8 cellular contexts compared by ENCODE assay signal in genomic region chr4:113761682-113762060, GRCh38. TPM values are rescaled to one million over a fixed set of nuclear protein-coding genes. Genes with fewer than 3 reads are reported as not detected.
A peak's percentile ranks its signal among the peaks of the same experiment; 100 is the strongest.
DNase-seq lines count a peak whose midpoint lies in the region; ATAC-seq, FAIRE-seq and TF ChIP-seq lines count a peak whose summit lies in the region.

TSS of gene CAMK2D (minus strand) at chr4:113761738. CDS start at chr4:113761068, 670 bp downstream.

- no peaks in the 10 kb centered on the region; the same call in 1 of the 2 replicates for H3K79me2 ChIP-seq in GM23338 (replicated peaks; ENCODE audit: insufficient read depth)

- no CpG with 5 or more reads among the region's 30 CpGs for WGBS in neuronal stem cell (ENCODE audit: extremely low coverage in 2 of 2, insufficient read length in 2 of 2, insufficient replicate concordance in 1 of 2), 2 donors

- no peaks in the 10 kb centered on the region for H3F3A ChIP-seq in GM23338 (replicated peaks; ENCODE audit: low read depth)

- peaks cover 8% of the 10 kb centered on the region for H3K79me1 ChIP-seq in neuronal stem cell (ENCODE audit: low read depth, low read length)

- H2AK5ac ChIP-seq in neuronal stem cell (ENCODE audit: low read depth, low read length) = peak within 1 kb of the TSS; percentile 92

- peak within 1 kb of the TSS; percentile 98 for H3K18ac ChIP-seq in neuronal stem cell (ENCODE audit: low read length)

- H3K4me3 Mint-ChIP-seq in GM23338 = peak within 1 kb of the TSS; percentile 82
- H3K4me3 Mint-ChIP-seq in activated naive CD4-positive, alpha-beta T cell treated with anti-CD3 and anti-CD28 coated beads for 36 hours = peak within 1 kb of the TSS; percentile 95

- H3K9ac ChIP-seq in neuronal stem cell (ENCODE audit: low read depth, low read length, poor library complexity) = peak within 1 kb of the TSS; percentile 93

- peak within 1 kb of the TSS; percentile 84 for H3K4ac ChIP-seq in neuronal stem cell (ENCODE audit: low read length)

- H3K4me1 ChIP-seq in GM23338 (ENCODE audit: insufficient read depth) (peaks cover 35% of the 10 kb centered on the region), neuronal stem cell (ENCODE audit: control insufficient read depth in 2 of 2, insufficient read depth in 1 of 2, low read depth in 1 of 2, low read length in 2 of 2) (peaks cover 0 to 14% of the 10 kb centered on the region in 2 donors)

- H3K27ac ChIP-seq in GM23338 (ENCODE audit: low read depth) (peak within 1 kb of the TSS; percentile 91), neuronal stem cell (replicated peaks; ENCODE audit: low read length) (peak within 1 kb of the TSS; percentile 98)

- CTCF ChIA-PET in activated naive CD4-positive, alpha-beta T cell treated with anti-CD3 and anti-CD28 coated beads for 36 hours (lab: Charles Lee) = no interaction called here

- peak within 1 kb of the TSS; percentile 61 for H2BK120ac ChIP-seq in neuronal stem cell (ENCODE audit: low read depth, low read length)

- H3K23ac ChIP-seq in neuronal stem cell (ENCODE audit: low read depth, low read length, poor library complexity) = peak within 1 kb of the TSS; percentile 91

- intact Hi-C loops in activated naive CD4-positive, alpha-beta T cell treated with anti-CD3 and anti-CD28 coated beads for 36 hours (cut with micrococcal nuclease) = loop anchor here (1.0 to 10.0 kb wide), 22 partner anchors 31 to 1477 kb away; partner anchors contain the start of genes LARP7 and TIFA

- peak within 1 kb of the TSS; percentile 98 for H3K27ac Mint-ChIP-seq in GM23338
- H3K27ac Mint-ChIP-seq in activated naive CD4-positive, alpha-beta T cell treated with anti-CD3 and anti-CD28 coated beads for 36 hours = peak within 1 kb of the TSS; percentile 99

- H4K20me1 ChIP-seq in GM23338 (replicated peaks; ENCODE audit: insufficient read depth) = no peaks in the 10 kb centered on the region

- no peaks in the 10 kb centered on the region for H3K9me3 Mint-ChIP-seq in GM23338
- no peaks in the 10 kb centered on the region for H3K9me3 Mint-ChIP-seq in activated naive CD4-positive, alpha-beta T cell treated with anti-CD3 and anti-CD28 coated beads for 36 hours

- no peak for FAIRE-seq in frontal cortex (lab: Jason Lieb, UNC)

- peak within 1 kb of the TSS; percentile 98 for H2BK15ac ChIP-seq in neuronal stem cell (ENCODE audit: low read length)

- H2BK5ac ChIP-seq in neuronal stem cell (ENCODE audit: low read length) = peak within 1 kb of the TSS; percentile 99

- H3K27me3 Mint-ChIP-seq in GM23338 (ENCODE audit: insufficient read depth, low read depth, poor library complexity) = peaks cover 13% of the 10 kb centered on the region
- H3K27me3 Mint-ChIP-seq in activated naive CD4-positive, alpha-beta T cell treated with anti-CD3 and anti-CD28 coated beads for 36 hours (ENCODE audit: low read depth) = no peaks in the 10 kb centered on the region

- H4K91ac ChIP-seq in neuronal stem cell (ENCODE audit: low read depth, low read length, poor library complexity) = no peak within 1 kb of the TSS

- TF ChIP-seq CTCF in GM23338 (conservative IDR thresholded peaks at IDR 0.05; ENCODE audit: low read depth in 2 of 2) (peak; percentile 32 to 83), subcutaneous adipose tissue (IDR thresholded peaks at IDR 0.05; ENCODE audit: low read depth) (no peak)

- H3K9me3 ChIP-seq in neuronal stem cell (replicated peaks in 1 of 2; ENCODE audit: control insufficient read depth in 2 of 2, insufficient read depth in 1 of 2, low read depth in 1 of 2, low read length in 2 of 2) = no peaks in the 10 kb centered on the region

- H3K9me2 ChIP-seq in GM23338 (ENCODE audit: insufficient read depth) = no peaks in the 10 kb centered on the region

- H3K4me3 ChIP-seq in GM23338 (peak within 1 kb of the TSS; percentile 81), neuronal stem cell (ENCODE audit: low read length in 2 of 2) (peak within 1 kb of the TSS; percentile 90 to 99)

- H3K27me3 ChIP-seq in GM23338 (ENCODE audit: insufficient read depth) (peaks cover 28% of the 10 kb centered on the region), neuronal stem cell (ENCODE audit: control insufficient read depth in 3 of 3, insufficient read depth in 3 of 3, low read depth in 1 of 3, low read length in 3 of 3) (no peaks in the 10 kb centered on the region)

- peak within 1 kb of the TSS; percentile 84 for H2BK12ac ChIP-seq in neuronal stem cell (ENCODE audit: low read length)

- H3K14ac ChIP-seq in neuronal stem cell (ENCODE audit: low read length) = peak within 1 kb of the TSS; percentile 100

- no peaks in the 10 kb centered on the region for H3K36me3 ChIP-seq in GM23338 (ENCODE audit: insufficient read depth)
- peaks cover 0 to 5% of the 10 kb centered on the region in 2 donors for H3K36me3 ChIP-seq in neuronal stem cell (replicated peaks in 1 of 2; ENCODE audit: control insufficient read depth in 2 of 2, insufficient read depth in 2 of 2, low read length in 2 of 2)

- H3K4me2 ChIP-seq in GM23338 (peak within 1 kb of the TSS; percentile 94), neuronal stem cell (ENCODE audit: insufficient read depth, low read length, poor library complexity, severe bottlenecking) (peak within 1 kb of the TSS; percentile 96)

- peak; percentile 49 for ATAC-seq in GM23338

- no peaks in the 10 kb centered on the region for H3K36me3 Mint-ChIP-seq in GM23338 (ENCODE audit: low read depth)
- H3K36me3 Mint-ChIP-seq in activated naive CD4-positive, alpha-beta T cell treated with anti-CD3 and anti-CD28 coated beads for 36 hours (ENCODE audit: low read depth) = peaks cover 29% of the 10 kb centered on the region

- DNase-seq in EH (ENCODE audit: low read depth) (peak; percentile 86), GM23338 (ENCODE audit: low spot score) (no peak), LHCN-M2 (ENCODE audit: low read depth) (peak; percentile 91), SHP77 (lab: John Stamatoyannopoulos, UW) (peak; percentile 27 to 64), frontal cortex (ENCODE audit: low spot score in 2 of 2) (peak; percentile 77 to 87), neuronal stem cell (ENCODE audit: low spot score) (peak; percentile 78)
- peak; percentile 96 for DNase-seq in activated naive CD4-positive, alpha-beta T cell treated with anti-CD3 and anti-CD28 coated beads for 36 hours

- peaks cover 28% of the 10 kb centered on the region; the same call in 2 of the 3 replicates for H3K4me1 Mint-ChIP-seq in GM23338
- peaks cover 37% of the 10 kb centered on the region for H3K4me1 Mint-ChIP-seq in activated naive CD4-positive, alpha-beta T cell treated with anti-CD3 and anti-CD28 coated beads for 36 hours (ENCODE audit: low read depth)

- peak within 1 kb of the TSS; percentile 82 for H2AFZ ChIP-seq in GM23338
- H2AFZ ChIP-seq in neuronal stem cell (ENCODE audit: low read length) = peak within 1 kb of the TSS; percentile 89

- no peak within 1 kb of the TSS for H4K8ac ChIP-seq in neuronal stem cell (ENCODE audit: low read depth, low read length)

TF ChIP-seq in GM23338, 12 proteins besides CTCF, POLR2A, EP300 and RAD21:
- no peak for TF ChIP-seq NANOG (IDR thresholded peaks at IDR 0.05; ENCODE audit: borderline replicate concordance)
- peak; percentile 19; the same call in 1 of the 2 replicates for TF ChIP-seq ZNF331 (CRISPR knock-in tag; IDR thresholded peaks at IDR 0.05; ENCODE audit: low read depth)
- TF ChIP-seq POLR2AphosphoS5 (IDR thresholded peaks at IDR 0.05; ENCODE audit: low read depth) = peak; percentile 55
- no peak for TF ChIP-seq ZNF114 (CRISPR knock-in tag; IDR thresholded peaks at IDR 0.05)

RNA-seq across cellular contexts. Expression of gene CAMK2D, which starts in this region (rescaled TPM):
- total RNA-seq in GM23338 (2014; rRNA removed; shearing (Covaris generic)) = 10.8 and 14.6 TPM in 2 replicates
- polyA plus RNA-seq in GM23338 (2016; fragmentation: Nextera tagmentation; extraction: Ambion mirVana) = 4.9 and 5.1 TPM in 2 replicates
- total RNA-seq in LHCN-M2 (2014; rRNA removed) = 73.6 and 99.8 TPM in 2 replicates
- polyA plus RNA-seq in LHCN-M2 (2012) = 43.6 TPM
- total RNA-seq in activated naive CD4-positive, alpha-beta T cell treated with anti-CD3 and anti-CD28 coated beads for 36 hours = 10 to 100 TPM; 75.7 to 78.3 TPM
- 69.7 TPM for total RNA-seq in frontal cortex
- 17.9 TPM for polyA plus RNA-seq in neuronal stem cell (2013, experiment 1 of 2)
- 18.6 TPM for polyA plus RNA-seq in neuronal stem cell (2013, experiment 2 of 2)
- 100 to 1,000 TPM in 1 of 4 donors, 10 to 100 TPM in 3; 62.0 to 122 (median 85.1) TPM for total RNA-seq in subcutaneous adipose tissue
